Comparison of ENCODE assay signal across 23 cellular contexts in the genomic region with DNA sequence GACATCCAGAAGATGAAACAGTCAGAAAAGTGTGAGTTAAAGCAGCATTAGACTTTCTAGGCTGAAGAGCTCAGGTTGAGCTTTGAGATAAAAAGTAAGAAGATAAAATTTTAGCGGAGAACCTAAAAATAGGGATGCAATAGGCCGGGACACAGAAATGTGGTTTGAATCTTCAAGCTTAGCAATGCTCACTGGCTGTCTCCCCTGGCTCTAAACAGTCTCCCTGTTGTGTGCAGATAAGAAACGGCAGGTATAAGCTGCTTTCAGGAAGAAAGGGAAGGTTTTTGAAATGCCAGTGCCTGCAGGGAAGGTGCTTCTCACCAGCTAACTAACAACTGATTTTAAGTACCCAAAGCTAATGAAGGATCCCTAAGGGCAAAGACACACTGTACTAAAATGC.
DNase-seq lines count a peak whose midpoint lies in the region; ATAC-seq, FAIRE-seq and TF ChIP-seq lines count a peak whose summit lies in the region.
"Had no signal": no experiment of that assay in that cellular context is flagged by ENCODE, and none has a peak within 500 bp of the region (broad histone marks: within the 10 kb centered on the region; RNA-seq: fewer than 3 reads in every experiment).

No MANE protein-coding gene starts in this region.

- H3K36me3 Mint-ChIP-seq in Calu3 (ENCODE audit: insufficient read depth, unreplicated experiment) = no peaks in the 10 kb centered on the region
- H3K36me3 Mint-ChIP-seq: CD4-positive, alpha-beta memory T cell had no signal

- H3K4me1 ChIP-seq in OCI-LY7 (ENCODE audit: insufficient read depth, low read length, poor library complexity, severe bottlenecking) (peaks cover 5% of the 10 kb centered on the region), H1 (replicated peaks in 1 of 4; ENCODE audit: control insufficient read depth in 3 of 4, insufficient read depth in 4 of 4, low read length in 3 of 4) (no peaks in the 10 kb centered on the region; a peak in 1 of 7 replicates), mesendoderm (ENCODE audit: control insufficient read depth, low read depth, low read length) (peaks cover 3% of the 10 kb centered on the region)
- H3K4me1 ChIP-seq: BLaER1, Caco-2, HAP-1, SJCRH30 had no signal

- H2AK5ac ChIP-seq in H1 (ENCODE audit: low read depth, low read length) (no peak overlapping the region), mesendoderm (ENCODE audit: low read length) (no peak overlapping the region)

- H3K27ac Mint-ChIP-seq in Calu3 (ENCODE audit: unreplicated experiment) = peak overlapping the region; percentile 88
- H3K27ac Mint-ChIP-seq: CD4-positive, alpha-beta memory T cell had no signal

- TF ChIP-seq POLR2A in H1 (IDR thresholded peaks at IDR 0.05; ENCODE audit: control extremely low read depth in 1 of 2, low read depth in 2 of 2, low read length in 2 of 2) = no peak

- no peak overlapping the region for H3K9ac ChIP-seq in H1 (replicated peaks in 1 of 4; ENCODE audit: extremely low read depth in 1 of 4, low read depth in 3 of 4, low read length in 3 of 4)
- H3K9ac ChIP-seq in mesendoderm (ENCODE audit: low read length) = no peak overlapping the region
- H3K9ac ChIP-seq: BLaER1, KMS-11 had no signal

- H3K23ac ChIP-seq in H1 (ENCODE audit: insufficient read length) (no peak overlapping the region), mesendoderm (ENCODE audit: low read length) (no peak overlapping the region)

- CTCF ChIA-PET in Calu3 (lab: Charles Lee) = no interaction called here
- CTCF ChIA-PET in OCI-LY7 (lab: Charles Lee; ENCODE audit: unreplicated experiment) = no interaction called here
- CTCF ChIA-PET in H1 (lab: Charles Lee; ENCODE audit: partially characterized antibody) = interaction anchor here (0.7 to 1.3 kb wide), 4 partner anchors 9 to 393 kb away, joined by 3 read pairs; no protein-coding TSS in a partner anchor

- no peak overlapping the region for H4K8ac ChIP-seq in H1 (ENCODE audit: extremely low read depth, insufficient read depth, low read length)
- H4K8ac ChIP-seq in mesendoderm (ENCODE audit: low read depth, low read length) = no peak overlapping the region

- no peaks in the 10 kb centered on the region for H3K27me3 Mint-ChIP-seq in Calu3 (ENCODE audit: unreplicated experiment)
- H3K27me3 Mint-ChIP-seq: CD4-positive, alpha-beta memory T cell had no signal

- WGBS in H1 (ENCODE audit: extremely low coverage in 1 of 2, insufficient coverage in 1 of 2, insufficient read length in 1 of 2, insufficient replicate concordance in 2 of 2, low coverage in 1 of 2, low lambda C conversion rate in 2 of 2, missing lambda C conversion rate in 1 of 2), 2 experiments = 84% methylated on average over 3 of the region's 3 CpGs; no CpG with 5 or more reads in 1 of the 2 experiments
- no CpG with 5 or more reads among the region's 3 CpGs for WGBS in mesendoderm (ENCODE audit: extremely low coverage, insufficient coverage, low lambda C conversion rate)

- H3K56ac ChIP-seq in H1 (replicated peaks; ENCODE audit: insufficient read length, low read depth, low read length) = no peak overlapping the region
- peak overlapping the region; percentile 37 for H3K56ac ChIP-seq in mesendoderm (ENCODE audit: low read length)

- H3K79me1 ChIP-seq in H1 (ENCODE audit: low read depth, low read length) = no peaks in the 10 kb centered on the region
- H3K79me1 ChIP-seq in mesendoderm (ENCODE audit: low read length) = no peaks in the 10 kb centered on the region

- H2BK20ac ChIP-seq in H1 (ENCODE audit: low read length) = no peak overlapping the region

- H2BK5ac ChIP-seq in H1 (ENCODE audit: low read depth, low read length) (no peak overlapping the region), mesendoderm (ENCODE audit: low read length) (no peak overlapping the region)

- no peak for ATAC-seq in HG02763 (IDR thresholded peaks at IDR 0.05; ENCODE audit: unreplicated experiment)
- no peak for ATAC-seq in omental fat pad (ENCODE audit: low FRiP score)

- H2BK15ac ChIP-seq in H1 (ENCODE audit: low read length) (no peak overlapping the region), mesendoderm (replicated peaks; ENCODE audit: low read depth) (peak overlapping the region; percentile 57)

- TF ChIP-seq CTCF in Calu3 (IDR thresholded peaks at IDR 0.05; ENCODE audit: unreplicated experiment) = no peak
- TF ChIP-seq CTCF in OCI-LY7 (conservative IDR thresholded peaks at IDR 0.05; ENCODE audit: low read length) = no peak
- no peak for TF ChIP-seq CTCF in H1 (IDR thresholded peaks at IDR 0.05; ENCODE audit: control extremely low read depth in 1 of 3, insufficient read depth in 1 of 3, low read depth in 1 of 3, low read length in 3 of 3)
- no peak for TF ChIP-seq CTCF in GM10266 (IDR thresholded peaks at IDR 0.05; ENCODE audit: control insufficient read depth, insufficient read depth, low read depth, missing control alignments)
- no peak for TF ChIP-seq CTCF in omental fat pad (IDR thresholded peaks at IDR 0.05)

- H3K9me2 ChIP-seq in OCI-LY7 (ENCODE audit: insufficient read depth, low read length) = no peaks in the 10 kb centered on the region

- no peak overlapping the region for H3K4me2 ChIP-seq in OCI-LY7 (ENCODE audit: low read length)
- no peak overlapping the region for H3K4me2 ChIP-seq in H1 (ENCODE audit: insufficient read depth in 1 of 2, low read depth in 2 of 2, low read length in 2 of 2)
- H3K4me2 ChIP-seq in mesendoderm (ENCODE audit: low read length) = no peak overlapping the region
- H3K4me2 ChIP-seq: BLaER1, KMS-11 had no signal

- H2BK120ac ChIP-seq in H1 (replicated peaks; ENCODE audit: low read depth, low read length) (no peak overlapping the region), mesendoderm (ENCODE audit: low read depth, low read length) (no peak overlapping the region)

- H3K27me3 ChIP-seq in H1 (replicated peaks in 1 of 4; ENCODE audit: control insufficient read depth in 3 of 4, extremely low read depth in 1 of 4, insufficient read depth in 3 of 4, low read length in 3 of 4) (no peaks in the 10 kb centered on the region), mesendoderm (ENCODE audit: insufficient read depth, low read length, poor library complexity) (no peaks in the 10 kb centered on the region)
- H3K27me3 ChIP-seq: BLaER1, SJCRH30 had no signal

- peaks cover 31% of the 10 kb centered on the region for H3K4me1 Mint-ChIP-seq in Calu3 (ENCODE audit: low read depth, unreplicated experiment)
- H3K4me1 Mint-ChIP-seq: CD4-positive, alpha-beta memory T cell had no signal

- no peak overlapping the region for H3K18ac ChIP-seq in H1 (ENCODE audit: extremely low read depth, low read length)
- H3K18ac ChIP-seq in mesendoderm (ENCODE audit: low read length) = peak overlapping the region; percentile 80

- no peak overlapping the region for H4K91ac ChIP-seq in H1 (replicated peaks; ENCODE audit: insufficient read length, low read length)

- DNase-seq in Calu3 = no peak
- DNase-seq in OCI-LY7 (ENCODE audit: low spot score) = no peak
- DNase-seq in H1 (ENCODE audit: low read depth in 1 of 2, low spot score in 2 of 2) = no peak
- DNase-seq in mesendoderm = peak; percentile 87
- DNase-seq in GM10266 (ENCODE audit: extremely low spot score) = no peak
- DNase-seq in omental fat pad (ENCODE audit: low spot score) = no peak
- no peak for DNase-seq in urothelium cell line (ENCODE audit: low spot score)
- DNase-seq: ACHN; Caco-2; CD4-positive, alpha-beta memory T cell; DND-41; NCI-H1105 treated with DMSO at 0.1 percent for 48 hours; NCI-H2081; NCI-H2171; NCI-H524 treated with DMSO at 0.1 percent for 48 hours; SJCRH30 had no signal

- no peaks in the 10 kb centered on the region for H3K36me3 ChIP-seq in OCI-LY7 (ENCODE audit: insufficient read depth, low read length)
- no peaks in the 10 kb centered on the region for H3K36me3 ChIP-seq in H1 (ENCODE audit: control insufficient read depth in 2 of 4, insufficient read depth in 4 of 4, low read length in 3 of 4)
- no peaks in the 10 kb centered on the region for H3K36me3 ChIP-seq in mesendoderm (ENCODE audit: control insufficient read depth, insufficient read depth, low read length)
- H3K36me3 ChIP-seq: BLaER1, HAP-1, SJCRH30 had no signal

- H3K4ac ChIP-seq in H1 (replicated peaks; ENCODE audit: insufficient read length, low read depth, low read length) (no peak overlapping the region), mesendoderm (ENCODE audit: low read depth, low read length) (no peak overlapping the region)

- H3K9me3 Mint-ChIP-seq in Calu3 (ENCODE audit: low read depth, unreplicated experiment) = no peaks in the 10 kb centered on the region

- H4K5ac ChIP-seq in H1 (ENCODE audit: insufficient read length, low read depth, low read length) (no peak overlapping the region), mesendoderm (ENCODE audit: low read length) (no peak overlapping the region)

- BruUV-seq in Calu3 (replicated peaks; lab: Mats Ljungman, UMichigan) (no TSS peak), OCI-LY7 (replicated peaks; lab: Mats Ljungman, UMichigan) (no TSS peak)

- FAIRE-seq in H1 (lab: Jason Lieb, UNC) (no peak), urothelium cell line (lab: Jason Lieb, UNC) (no peak)
- FAIRE-seq: G401.6, RCC 7860 had no signal

- H3K9me3 ChIP-seq in OCI-LY7 (ENCODE audit: low read length) (no peaks in the 10 kb centered on the region), H1 (ENCODE audit: insufficient read depth in 2 of 2, low read depth in 1 of 2, low read length in 1 of 2) (no peaks in the 10 kb centered on the region)
- H3K9me3 ChIP-seq: BLaER1, Caco-2, HAP-1, SJCRH30 had no signal

- TF ChIP-seq RAD21 in H1 (IDR thresholded peaks at IDR 0.05 in 1 of 2, conservative IDR thresholded peaks at IDR 0.05 in 1 of 2; ENCODE audit: low read depth in 2 of 2, low read length in 2 of 2) = no peak

- H3K4me3 ChIP-seq in OCI-LY7 (ENCODE audit: low read depth, low read length, poor library complexity, severe bottlenecking) (no peak overlapping the region), H1 (ENCODE audit: extremely low read depth in 1 of 4, insufficient read depth in 2 of 4, low read depth in 3 of 4, low read length in 4 of 4) (no peak overlapping the region), mesendoderm (ENCODE audit: low read length) (no peak overlapping the region)
- H3K4me3 ChIP-seq: BLaER1, HAP-1, SJCRH30 had no signal

- TF ChIP-seq EP300 in H1 (IDR thresholded peaks at IDR 0.05; ENCODE audit: borderline replicate concordance in 1 of 2, low read depth in 2 of 2, low read length in 2 of 2) = no peak

- H3K4me3 Mint-ChIP-seq in Calu3 (ENCODE audit: low read depth, unreplicated experiment) = peak overlapping the region; percentile 8
- H3K4me3 Mint-ChIP-seq: CD4-positive, alpha-beta memory T cell had no signal

- no peak overlapping the region for H3K14ac ChIP-seq in H1 (ENCODE audit: insufficient read length)

- H2AFZ ChIP-seq in OCI-LY7 (ENCODE audit: low read length) (peak overlapping the region; percentile 59; the same call in 1 of the 2 replicates), H1 (ENCODE audit: low read length) (no peak overlapping the region)

- H2BK12ac ChIP-seq in H1 (ENCODE audit: low read depth, low read length) = no peak overlapping the region

- no peaks in the 10 kb centered on the region for H4K20me1 ChIP-seq in OCI-LY7 (ENCODE audit: insufficient read depth, low read length)
- H4K20me1 ChIP-seq in H1 (replicated peaks in 1 of 2; ENCODE audit: control insufficient read depth in 1 of 2, insufficient read depth in 2 of 2, low read length in 2 of 2) = no peaks in the 10 kb centered on the region
- H4K20me1 ChIP-seq: BLaER1 had no signal

- H3K27ac ChIP-seq in OCI-LY7 (ENCODE audit: low read depth, low read length, poor library complexity, severe bottlenecking) = no peak overlapping the region
- H3K27ac ChIP-seq in H1 (ENCODE audit: low read depth, low read length) = no peak overlapping the region
- H3K27ac ChIP-seq in mesendoderm (ENCODE audit: low read depth, low read length) = peak overlapping the region; percentile 4
- H3K27ac ChIP-seq: 22Rv1, BLaER1, KMS-11, SJCRH30 had no signal

- H3K79me2 ChIP-seq in OCI-LY7 (ENCODE audit: insufficient read depth, low read depth, low read length) (no peaks in the 10 kb centered on the region), H1 (ENCODE audit: control insufficient read depth in 1 of 2, insufficient read depth in 2 of 2, low read length in 2 of 2) (no peaks in the 10 kb centered on the region), mesendoderm (ENCODE audit: control insufficient read depth, insufficient read depth, low read length) (no peaks in the 10 kb centered on the region)

- no peaks in the 10 kb centered on the region for H3K23me2 ChIP-seq in H1 (ENCODE audit: low read depth, low read length)

- intact Hi-C loops in Calu3 (cut with micrococcal nuclease; ENCODE audit: unreplicated experiment) (no loop called here), OCI-LY7 (cut with micrococcal nuclease; ENCODE audit: unreplicated experiment) (no loop called here)

- POLR2A ChIA-PET in OCI-LY7 (lab: Charles Lee) = no interaction called here
- POLR2A ChIA-PET in H1 (lab: Charles Lee; ENCODE audit: partially characterized antibody) = no interaction called here
